Comparison of ENCODE assay signal across 26 cellular contexts in genomic region chr5:73745806-73746205, GRCh38.
"Had no signal": no experiment of that assay in that cellular context is flagged by ENCODE, and none has a peak within 500 bp of the region (broad histone marks: within the 10 kb centered on the region; RNA-seq: fewer than 3 reads in every experiment).

No MANE protein-coding gene starts in this region.

- H3K36me3 Mint-ChIP-seq: natural killer cell; stimulated activated effector memory CD8-positive, alpha-beta T cell treated with anti-CD3 and anti-CD28 coated beads, Interleukin-12 subunit alpha, Interleukin-12 subunit beta, amount 100 ng/mL, for 72 hours had no signal

- H3K4me3 ChIP-seq: colonic mucosa, gastroesophageal sphincter, heart left ventricle, hepatocyte, left ventricle myocardium inferior, lower lobe of right lung, prostate gland, right atrium auricular region, smooth muscle cell, stomach, tibial nerve, upper lobe of left lung had no signal

- H3K9me3 Mint-ChIP-seq: central memory CD8-positive, alpha-beta T cell; dendritic cell treated with granulocyte-macrophage colony-stimulating factor and Interleukin-4, amounts not matched to agents 40 ng/mL and 50 ng/mL, for 4 days; natural killer cell had no signal

- H3K27ac ChIP-seq: colonic mucosa, hepatocyte, left ventricle myocardium inferior, lower lobe of right lung, neutrophil, prostate gland, right atrium auricular region, stomach, upper lobe of left lung had no signal

- H3K4me1 ChIP-seq: prostate gland had no signal

- H3K36me3 ChIP-seq: colonic mucosa, gastroesophageal sphincter, heart left ventricle, left ventricle myocardium inferior, lower lobe of right lung, neutrophil, prostate gland, right atrium auricular region, stomach, tibial nerve, upper lobe of left lung had no signal

- H3K4me1 Mint-ChIP-seq: central memory CD8-positive, alpha-beta T cell; natural killer cell; neural crest cell; stimulated activated effector memory CD8-positive, alpha-beta T cell treated with anti-CD3 and anti-CD28 coated beads, Interleukin-12 subunit alpha, Interleukin-12 subunit beta, amount 100 ng/mL, for 72 hours had no signal

- DNase-seq: colonic mucosa; effector memory CD4-positive, alpha-beta T cell; erythroblast; foreskin keratinocyte; heart left ventricle; kidney; left ventricle myocardium inferior; lower lobe of right lung; natural killer cell; stimulated activated CD4-positive, alpha-beta T cell treated with anti-CD3 and anti-CD28 coated beads, Interleukin-12 subunit alpha, Interleukin-12 subunit beta, amount 100 ng/mL, for 4 hours; stimulated activated CD4-positive, alpha-beta T cell treated with anti-CD3 and anti-CD28 coated beads, Interleukin-1b, Interleukin-23, amount 100 ng/mL, for 48 hours; stimulated activated CD4-positive, alpha-beta T cell treated with anti-CD3 and anti-CD28 coated beads, Interleukin-4, amount 100 ng/mL, for 24 hours; stimulated activated naive CD4-positive, alpha-beta T cell treated with Interleukin-2 at 50 U/mL for 16 hours; stomach; upper lobe of left lung had no signal

- H3K9me3 ChIP-seq: colonic mucosa, lower lobe of right lung, neutrophil, prostate gland, stomach, tibial nerve, upper lobe of left lung had no signal

- H3K4me3 Mint-ChIP-seq: central memory CD8-positive, alpha-beta T cell; dendritic cell treated with granulocyte-macrophage colony-stimulating factor and Interleukin-4, amounts not matched to agents 40 ng/mL and 50 ng/mL, for 4 days; natural killer cell; neural crest cell; stimulated activated effector memory CD8-positive, alpha-beta T cell treated with anti-CD3 and anti-CD28 coated beads, Interleukin-12 subunit alpha, Interleukin-12 subunit beta, amount 100 ng/mL, for 72 hours had no signal

- H3K27ac Mint-ChIP-seq: dendritic cell treated with granulocyte-macrophage colony-stimulating factor and Interleukin-4, amounts not matched to agents 40 ng/mL and 50 ng/mL, for 4 days; natural killer cell; stimulated activated effector memory CD8-positive, alpha-beta T cell treated with anti-CD3 and anti-CD28 coated beads, Interleukin-12 subunit alpha, Interleukin-12 subunit beta, amount 100 ng/mL, for 72 hours had no signal

- H3K27me3 ChIP-seq: colonic mucosa, foreskin keratinocyte, gastroesophageal sphincter, heart left ventricle, hepatocyte, right atrium auricular region, stomach, tibial nerve, upper lobe of left lung had no signal
